ENCODE assay signal across 8 cellular contexts in the genomic region with DNA sequence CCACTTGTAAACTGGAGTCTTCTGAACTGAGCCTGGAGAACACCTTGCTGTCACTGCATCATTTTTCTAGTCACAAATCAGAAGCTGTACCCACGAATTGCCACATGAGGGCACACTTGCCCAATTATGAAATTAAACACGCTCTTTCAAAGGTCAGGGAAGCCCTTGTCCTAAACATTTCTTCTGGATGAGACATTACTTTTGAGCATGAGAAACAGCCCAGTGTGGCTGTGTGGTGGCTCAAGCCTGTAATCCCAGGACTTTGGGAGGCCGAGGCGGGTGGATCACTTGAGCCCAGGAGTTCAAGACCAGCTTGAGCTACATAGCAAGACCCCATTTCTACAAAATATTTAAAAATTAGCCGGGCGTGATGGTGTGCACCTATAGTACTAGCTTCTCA. TPM values are rescaled to one million over a fixed set of nuclear protein-coding genes. Genes with fewer than 3 reads are reported as not detected.
A peak's percentile ranks its signal among the peaks of the same experiment; 100 is the strongest.
DNase-seq lines count a peak whose midpoint lies in the region; ATAC-seq and TF ChIP-seq lines count a peak whose summit lies in the region.

No MANE protein-coding gene starts in this region.

- ATAC-seq in GM19468 (IDR thresholded peaks at IDR 0.05; ENCODE audit: extremely low read depth, unreplicated experiment): peak; percentile 37

- no peaks in the 10 kb centered on the region for H3K27me3 ChIP-seq in thyroid gland

- H3K9me3 ChIP-seq in thyroid gland: peaks cover 3% of the 10 kb centered on the region

- no peaks in the 10 kb centered on the region for H3K4me1 ChIP-seq in thyroid gland

- H3K27ac Mint-ChIP-seq in endothelial cell (ENCODE audit: unreplicated experiment): no peak overlapping the region

- peak in 10 of 14 donors; percentile 11 to 56 (median 16) for DNase-seq in C1 segment of cervical spinal cord (lab: John Stamatoyannopoulos, UW)
- peak; percentile 70 for DNase-seq in NCI-H226
- DNase-seq in activated CD4-positive, alpha-beta T cell treated with anti-CD3 and anti-CD28 coated beads for 4 hours: peak; percentile 9 to 47
- DNase-seq in endothelial cell (ENCODE audit: low spot score): peak; percentile 55
- peak; percentile 68 for DNase-seq in midbrain (lab: John Stamatoyannopoulos, UW)
- peak; percentile 49 to 58 for DNase-seq in thyroid gland
- DNase-seq in mesenteric fat pad (ENCODE audit: low spot score): no peak

- H3K9me3 Mint-ChIP-seq in endothelial cell (ENCODE audit: unreplicated experiment): no peaks in the 10 kb centered on the region

- 47 to 53% methylated on average over 6 of the region's 6 CpGs for whole genome bisulfite sequencing in thyroid gland, 2 donors

- H3K4me3 ChIP-seq in thyroid gland (replicated peaks in 1 of 3): no peak overlapping the region

- intact Hi-C loops in thyroid gland (cut with DNase I): loop anchor here (5.0 to 10.0 kb wide), 3 partner anchors 46 to 298 kb away; no protein-coding TSS in a partner anchor

- H3K36me3 ChIP-seq in thyroid gland: no peaks in the 10 kb centered on the region

- TF ChIP-seq CTCF in endothelial cell (IDR thresholded peaks at IDR 0.05; ENCODE audit: unreplicated experiment) (peak; percentile 74), thyroid gland (IDR thresholded peaks at IDR 0.05) (peak; percentile 40 to 87 (median 78))

- no peak for TF ChIP-seq POLR2A in thyroid gland (IDR thresholded peaks at IDR 0.05)

- H3K4me3 Mint-ChIP-seq in endothelial cell (ENCODE audit: unreplicated experiment): no peak overlapping the region

- H3K36me3 Mint-ChIP-seq in endothelial cell (ENCODE audit: low read depth, unreplicated experiment): no peaks in the 10 kb centered on the region

- H3K4me1 Mint-ChIP-seq in endothelial cell (ENCODE audit: unreplicated experiment): peaks cover 19% of the 10 kb centered on the region

- H3K27me3 Mint-ChIP-seq in endothelial cell (ENCODE audit: unreplicated experiment): no peaks in the 10 kb centered on the region

- no peak overlapping the region for H3K27ac ChIP-seq in thyroid gland

RNA-seq across cellular contexts. Expression of gene CFAP161, which starts 27.5 kb away (rescaled TPM):
- total RNA-seq in endothelial cell (ENCODE audit: unreplicated experiment) (21.1 TPM), thyroid gland (under 1 TPM in 3 of 4 donors, not detected in 1; 0.56 to 0.81 (median 0.78) TPM), mesenteric fat pad (0.71 TPM)

Comparison
In these comparisons a context has a peak if more than half of its experiments do, and no peak if none do; other contexts are left out.
1. RNA of gene CFAP161, which starts 27.5 kb away (total RNA-seq): 21.1 TPM in endothelial cell (single experiment); 0.56 to 0.81 TPM in thyroid gland and 0.71 TPM in mesenteric fat pad (single experiment); every median in the first group is over 10 times any median in the second.